ENCODE assay signal across 8 cellular contexts in the genomic region with DNA sequence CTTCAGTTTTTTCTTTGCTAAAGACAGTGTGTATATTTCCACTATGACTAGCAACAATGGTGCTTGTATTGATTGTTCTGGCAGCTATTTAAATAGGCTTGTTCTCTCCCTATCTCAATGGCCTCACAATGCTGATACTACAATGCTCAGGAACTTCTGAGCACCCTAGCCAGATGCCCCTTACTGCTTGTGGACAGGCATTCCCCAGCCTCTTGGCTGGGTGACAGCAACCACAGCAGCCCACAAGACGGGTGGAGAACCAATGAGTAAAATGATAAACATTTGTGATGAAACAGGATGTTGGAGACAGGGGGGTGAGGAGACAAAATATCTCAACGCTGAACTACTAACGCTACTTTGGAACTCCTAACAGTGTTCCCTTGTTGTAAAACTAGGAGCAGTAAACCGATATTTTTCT. TPM values are rescaled to one million over a fixed set of nuclear protein-coding genes. Genes with fewer than 3 reads are reported as not detected.
DNase-seq lines count a peak whose midpoint lies in the region; ATAC-seq and TF ChIP-seq lines count a peak whose summit lies in the region.

No MANE protein-coding gene starts in this region.

- ATAC-seq in GM21360 (IDR thresholded peaks at IDR 0.05; ENCODE audit: unreplicated experiment) (peak; percentile 58), left lobe of liver (peak; percentile 54)

- H3K4me3 ChIP-seq in astrocyte of the spinal cord (ENCODE audit: low read depth, low read length) = no peak overlapping the region

- no peaks in the 10 kb centered on the region for H3K27me3 Mint-ChIP-seq in CD14-positive monocyte (ENCODE audit: low read depth in 3 of 3)
- no peaks in the 10 kb centered on the region for H3K27me3 Mint-ChIP-seq in T-helper 2 cell treated with Interferon-gamma antibody and Interleukin-4, amounts not matched to agents 5 μg/mL and 100 μg/mL, for 36 hours (ENCODE audit: low read depth)

- peaks cover 0 to 1% (median 0%) of the 10 kb centered on the region in 7 donors for H3K9me3 Mint-ChIP-seq in CD14-positive monocyte
- no peaks in the 10 kb centered on the region for H3K9me3 Mint-ChIP-seq in T-helper 2 cell treated with Interferon-gamma antibody and Interleukin-4, amounts not matched to agents 5 μg/mL and 100 μg/mL, for 36 hours

- in situ Hi-C loops in astrocyte of the spinal cord (cut with HindIII; ENCODE audit: low sequenced_read_pairs) = no loop called here

- no peak for TF ChIP-seq CTCF in CD14-positive monocyte (IDR thresholded peaks at IDR 0.05)
- TF ChIP-seq CTCF in astrocyte of the spinal cord (IDR thresholded peaks at IDR 0.05; ENCODE audit: low read depth, low read length) = no peak

- peaks cover 0 to 3% of the 10 kb centered on the region in 2 donors for H3K36me3 Mint-ChIP-seq in CD14-positive monocyte
- peaks cover 10% of the 10 kb centered on the region for H3K36me3 Mint-ChIP-seq in T-helper 2 cell treated with Interferon-gamma antibody and Interleukin-4, amounts not matched to agents 5 μg/mL and 100 μg/mL, for 36 hours (ENCODE audit: low read depth)

- DNase-seq in CD14-positive monocyte (ENCODE audit: low spot score) = peak; percentile 63
- peak; percentile 80 for DNase-seq in HK-2 (ENCODE audit: unreplicated experiment)
- peak; percentile 75 for DNase-seq in T-helper 2 cell treated with Interferon-gamma antibody and Interleukin-4, amounts not matched to agents 5 μg/mL and 100 μg/mL, for 36 hours (ENCODE audit: low spot score)
- peak; percentile 99 for DNase-seq in astrocyte of the spinal cord (ENCODE audit: low read depth, low spot score)
- no peak for DNase-seq in left lobe of liver (ENCODE audit: low spot score)
- DNase-seq in stimulated activated CD8-positive, alpha-beta memory T cell treated with anti-CD3 and anti-CD28 coated beads, Interleukin-7, amount 100 ng/mL, for 4 hours (ENCODE audit: low read depth in 2 of 2) = peak; percentile 55 to 59
- no peak for DNase-seq in NCI-H1417 (lab: John Stamatoyannopoulos, UW)

- intact Hi-C loops in CD14-positive monocyte (cut with micrococcal nuclease) = no loop called here

- peak overlapping the region; percentile 37 to 60 for H3K4me3 Mint-ChIP-seq in CD14-positive monocyte
- H3K4me3 Mint-ChIP-seq in T-helper 2 cell treated with Interferon-gamma antibody and Interleukin-4, amounts not matched to agents 5 μg/mL and 100 μg/mL, for 36 hours = peak overlapping the region; percentile 79

- peaks cover 23% of the 10 kb centered on the region for H3K4me1 Mint-ChIP-seq in CD14-positive monocyte
- H3K4me1 Mint-ChIP-seq in T-helper 2 cell treated with Interferon-gamma antibody and Interleukin-4, amounts not matched to agents 5 μg/mL and 100 μg/mL, for 36 hours (ENCODE audit: low read depth) = peaks cover 51% of the 10 kb centered on the region

- H3K27ac Mint-ChIP-seq in CD14-positive monocyte = peak overlapping the region; percentile 8 to 86 (median 58)
- H3K27ac Mint-ChIP-seq in T-helper 2 cell treated with Interferon-gamma antibody and Interleukin-4, amounts not matched to agents 5 μg/mL and 100 μg/mL, for 36 hours = peak overlapping the region; percentile 96

RNA-seq across cellular contexts. Expression of a gene that starts 42.3 kb away (rescaled TPM):
- under 1 TPM; 0.16 to 0.64 TPM for polyA plus RNA-seq in CD14-positive monocyte
- 3.0 TPM for total RNA-seq in left lobe of liver

Comparison
In these comparisons a context has a peak if more than half of its experiments do, and no peak if none do; other contexts are left out.
1. DNase-seq: peak in CD14-positive monocyte (single experiment), HK-2 (single experiment), T-helper 2 cell treated with Interferon-gamma antibody and Interleukin-4, amounts not matched to agents 5 μg/mL and 100 μg/mL, for 36 hours (single experiment), astrocyte of the spinal cord (single experiment) and stimulated activated CD8-positive, alpha-beta memory T cell treated with anti-CD3 and anti-CD28 coated beads, Interleukin-7, amount 100 ng/mL, for 4 hours (2 of 2); none in left lobe of liver (single experiment) and NCI-H1417 (0 of 3).